ENCODE assay signal across 10 cellular contexts in the genomic region with DNA sequence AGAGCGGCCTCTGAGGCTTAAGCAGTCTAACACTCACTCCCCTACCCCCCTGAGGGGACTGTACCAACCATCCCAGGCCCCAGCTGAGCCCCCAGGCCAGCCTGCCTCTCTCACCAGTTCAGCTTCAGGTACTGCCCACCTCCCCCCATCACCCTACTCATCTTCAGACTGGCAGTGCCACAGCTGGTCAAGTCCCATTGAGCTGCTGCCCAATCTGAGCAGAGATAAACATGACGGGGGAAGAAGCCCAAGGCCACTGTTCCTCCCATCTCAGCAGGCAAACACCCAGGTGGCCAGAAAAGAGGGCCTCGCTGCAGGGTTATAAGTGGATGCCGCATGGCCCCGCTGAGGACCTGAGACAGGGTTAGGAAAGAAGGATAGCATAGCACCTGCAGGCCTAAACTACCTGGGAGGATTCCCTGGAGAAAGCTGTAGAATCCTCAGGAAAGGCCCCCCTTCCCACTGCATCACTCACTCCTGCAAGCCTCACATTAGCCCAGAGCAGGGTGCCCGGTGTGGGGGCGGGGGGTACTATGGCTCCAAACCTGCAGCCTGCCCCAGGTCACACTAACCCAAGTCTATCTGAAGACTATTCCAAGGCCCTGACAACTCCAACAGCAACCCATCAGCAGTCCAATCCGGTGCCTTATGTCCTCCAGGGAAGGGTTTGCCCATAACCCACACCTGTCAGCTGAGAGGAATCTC. TPM values are rescaled to one million over a fixed set of nuclear protein-coding genes. Genes with fewer than 3 reads are reported as not detected.
DNase-seq lines count a peak whose midpoint lies in the region; ATAC-seq and TF ChIP-seq lines count a peak whose summit lies in the region.
"Had no signal": no experiment of that assay in that cellular context is flagged by ENCODE, and none has a peak within 500 bp of the region (broad histone marks: within the 10 kb centered on the region; RNA-seq: fewer than 3 reads in every experiment).

No MANE protein-coding gene starts in this region.

- no peak overlapping the region for H3K4me2 ChIP-seq in neuronal stem cell (ENCODE audit: insufficient read depth, low read length, poor library complexity, severe bottlenecking)

- H3K27me3 ChIP-seq in neuronal stem cell (ENCODE audit: control insufficient read depth in 3 of 3, insufficient read depth in 3 of 3, low read depth in 1 of 3, low read length in 3 of 3) = peaks cover 0 to 10% (median 2%) of the 10 kb centered on the region in 3 experiments

- DNase-seq in AG10803 (ENCODE audit: low read depth) = no peak
- DNase-seq in LHCN-M2 (ENCODE audit: low read depth) = peak; percentile 40
- no peak for DNase-seq in neuronal stem cell (ENCODE audit: low spot score)
- no peak for DNase-seq in NCI-H187 (lab: John Stamatoyannopoulos, UW)
- DNase-seq in activated effector memory CD4-positive, alpha-beta T cell treated with anti-CD3 and anti-CD28 coated beads, Interleukin-2, amount 50 U/mL, for 16 hours = no peak
- DNase-seq: islet precursor cell, NCI-H748 treated with DMSO at 0.1 percent for 48 hours had no signal

- no peak overlapping the region for H4K91ac ChIP-seq in neuronal stem cell (ENCODE audit: low read depth, low read length, poor library complexity)

- H3K14ac ChIP-seq in neuronal stem cell (ENCODE audit: low read length) = no peak overlapping the region

- peaks cover 81% of the 10 kb centered on the region for H3K4me1 Mint-ChIP-seq in dendritic cell treated with granulocyte-macrophage colony-stimulating factor and Interleukin-4, amounts not matched to agents 40 ng/mL and 50 ng/mL, for 4 days (ENCODE audit: low read depth)

- H3K4me3 Mint-ChIP-seq in dendritic cell treated with granulocyte-macrophage colony-stimulating factor and Interleukin-4, amounts not matched to agents 40 ng/mL and 50 ng/mL, for 4 days = peak overlapping the region; percentile 91

- no peak overlapping the region for H2BK120ac ChIP-seq in neuronal stem cell (ENCODE audit: low read depth, low read length)

- intact Hi-C loops in dendritic cell treated with granulocyte-macrophage colony-stimulating factor and Interleukin-4, amounts not matched to agents 40 ng/mL and 50 ng/mL, for 4 days (cut with micrococcal nuclease) = no loop called here

- H3K23ac ChIP-seq in neuronal stem cell (ENCODE audit: low read depth, low read length, poor library complexity) = peak overlapping the region; percentile 52

- H2BK15ac ChIP-seq in neuronal stem cell (ENCODE audit: low read length) = peak overlapping the region; percentile 35

- no peak for TF ChIP-seq CTCF in AG10803 (conservative IDR thresholded peaks at IDR 0.05; ENCODE audit: low read length)

- no peaks in the 10 kb centered on the region for H3K9me3 Mint-ChIP-seq in dendritic cell treated with granulocyte-macrophage colony-stimulating factor and Interleukin-4, amounts not matched to agents 40 ng/mL and 50 ng/mL, for 4 days

- H3K27me3 Mint-ChIP-seq in dendritic cell treated with granulocyte-macrophage colony-stimulating factor and Interleukin-4, amounts not matched to agents 40 ng/mL and 50 ng/mL, for 4 days = no peaks in the 10 kb centered on the region

- H3K36me3 ChIP-seq in neuronal stem cell (replicated peaks in 1 of 2; ENCODE audit: control insufficient read depth in 2 of 2, insufficient read depth in 2 of 2, low read length in 2 of 2) = no peaks in the 10 kb centered on the region

- H3K9ac ChIP-seq in neuronal stem cell (ENCODE audit: low read depth, low read length, poor library complexity) = no peak overlapping the region

- H3K36me3 Mint-ChIP-seq in dendritic cell treated with granulocyte-macrophage colony-stimulating factor and Interleukin-4, amounts not matched to agents 40 ng/mL and 50 ng/mL, for 4 days (ENCODE audit: low read depth) = peaks cover 58% of the 10 kb centered on the region

- H3K9me3 ChIP-seq in neuronal stem cell (replicated peaks in 1 of 2; ENCODE audit: control insufficient read depth in 2 of 2, insufficient read depth in 1 of 2, low read depth in 1 of 2, low read length in 2 of 2) = no peaks in the 10 kb centered on the region

- no peaks in the 10 kb centered on the region for H3K79me1 ChIP-seq in neuronal stem cell (ENCODE audit: low read depth, low read length)

- peak overlapping the region; percentile 96 for H3K27ac Mint-ChIP-seq in dendritic cell treated with granulocyte-macrophage colony-stimulating factor and Interleukin-4, amounts not matched to agents 40 ng/mL and 50 ng/mL, for 4 days

- H3K27ac ChIP-seq in neuronal stem cell (replicated peaks; ENCODE audit: low read length) = no peak overlapping the region

- H2AK5ac ChIP-seq in neuronal stem cell (ENCODE audit: low read depth, low read length) = peak overlapping the region; percentile 54

- H3K18ac ChIP-seq in neuronal stem cell (ENCODE audit: low read length) = no peak overlapping the region

- peaks cover 27 to 43% of the 10 kb centered on the region in 2 donors for H3K4me1 ChIP-seq in neuronal stem cell (ENCODE audit: control insufficient read depth in 2 of 2, insufficient read depth in 1 of 2, low read depth in 1 of 2, low read length in 2 of 2)

- H2BK5ac ChIP-seq in neuronal stem cell (ENCODE audit: low read length) = peak overlapping the region; percentile 34

- H3K4ac ChIP-seq in neuronal stem cell (ENCODE audit: low read length) = no peak overlapping the region

- H4K8ac ChIP-seq in neuronal stem cell (ENCODE audit: low read depth, low read length) = no peak overlapping the region

- H2BK12ac ChIP-seq in neuronal stem cell (ENCODE audit: low read length) = peak overlapping the region; percentile 47

- no peak overlapping the region for H2AFZ ChIP-seq in neuronal stem cell (ENCODE audit: low read length)

- ATAC-seq in GM19351 (IDR thresholded peaks at IDR 0.05; ENCODE audit: unreplicated experiment) (no peak), GM18502 (IDR thresholded peaks at IDR 0.05; ENCODE audit: poor library complexity, unreplicated experiment) (no peak)

- H3K4me3 ChIP-seq in AG10803 (ENCODE audit: low read length) (peak overlapping the region; percentile 96), neuronal stem cell (ENCODE audit: low read length in 2 of 2) (no peak overlapping the region)

- WGBS in neuronal stem cell (ENCODE audit: extremely low coverage in 2 of 2, insufficient read length in 2 of 2, insufficient replicate concordance in 1 of 2), 2 donors = no CpG with 5 or more reads among the region's 8 CpGs

RNA-seq across cellular contexts. Expression of a gene that starts 3.6 kb away (rescaled TPM):
- total RNA-seq in LHCN-M2 (2014; rRNA removed) = 28.8 and 34.8 TPM in 2 replicates
- 52.7 TPM for polyA plus RNA-seq in LHCN-M2 (2012)
- 13.2 TPM for polyA plus RNA-seq in neuronal stem cell (2013, experiment 1 of 2)
- 13.0 TPM for polyA plus RNA-seq in neuronal stem cell (2013, experiment 2 of 2)
